24 cellular contexts compared by ENCODE assay signal in the genomic region with DNA sequence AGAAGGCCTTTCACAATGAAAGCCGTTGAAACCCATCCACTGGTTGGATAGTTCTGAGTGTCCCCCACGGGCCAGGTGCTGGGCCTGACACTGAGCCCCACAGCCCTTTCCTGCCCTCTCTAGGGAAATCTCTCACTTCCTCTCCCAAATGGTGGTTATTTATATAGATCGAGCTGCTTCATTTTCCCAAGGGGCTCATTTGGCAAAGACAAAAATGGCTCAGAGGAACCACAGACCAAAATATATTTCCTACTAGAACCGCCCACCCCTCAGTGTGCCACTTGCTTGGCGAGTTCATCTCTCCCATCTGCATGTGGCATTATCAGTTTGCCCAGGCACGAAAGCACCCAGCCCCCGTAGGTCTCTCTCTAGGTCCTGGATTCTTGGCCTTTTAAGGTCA. TPM values are rescaled to one million over a fixed set of nuclear protein-coding genes. Genes with fewer than 3 reads are reported as not detected.
DNase-seq lines count a peak whose midpoint lies in the region; ATAC-seq and TF ChIP-seq lines count a peak whose summit lies in the region.
"Had no signal": no experiment of that assay in that cellular context is flagged by ENCODE, and none has a peak within 500 bp of the region (broad histone marks: within the 10 kb centered on the region; RNA-seq: fewer than 3 reads in every experiment).

No MANE protein-coding gene starts in this region.

- no peaks in the 10 kb centered on the region for H3K9me2 ChIP-seq in DOHH2 (replicated peaks; ENCODE audit: control insufficient read depth, low read length)

- no peaks in the 10 kb centered on the region for H4K20me1 ChIP-seq in DOHH2 (ENCODE audit: control insufficient read depth, insufficient read depth, low read depth, low read length)

- no peak for TF ChIP-seq POLR2A in thyroid gland (IDR thresholded peaks at IDR 0.05)

- no peak overlapping the region for H3K4me3 Mint-ChIP-seq in activated CD8-positive, alpha-beta T cell treated with anti-CD3 and anti-CD28 coated beads, Interleukin-2, amount 10 ng/mL, durations not matched to agents 7 days and 5 days
- H3K4me3 Mint-ChIP-seq: mesothelial cell of epicardium, neural crest cell had no signal

- peak overlapping the region; percentile 50 for H3K4me3 ChIP-seq in DOHH2 (ENCODE audit: low read length)
- H3K4me3 ChIP-seq in thyroid gland (replicated peaks in 1 of 3), result no peak overlapping the region
- H3K4me3 ChIP-seq: adrenal gland, cardiac muscle cell, GM23248, heart right ventricle, Peyer's patch, thoracic aorta had no signal

- WGBS in thyroid gland, 2 donors, result 61 to 67% methylated on average over 7 of the region's 7 CpGs

- no peaks in the 10 kb centered on the region for H3K79me2 ChIP-seq in DOHH2 (ENCODE audit: control insufficient read depth, low read length)

- POLR2A ChIA-PET in activated CD8-positive, alpha-beta T cell treated with anti-CD3 and anti-CD28 coated beads, Interleukin-2, amount 10 ng/mL, durations not matched to agents 7 days and 5 days (lab: Charles Lee), result interaction anchor here (0.7 to 1.0 kb wide), 2 partner anchors 22 to 66 kb away, joined by 3 read pairs; no protein-coding TSS in a partner anchor

- peak; percentile 45 for ATAC-seq in GM21423 (IDR thresholded peaks at IDR 0.05; ENCODE audit: unreplicated experiment)
- no peak for ATAC-seq in activated CD8-positive, alpha-beta T cell treated with anti-CD3 and anti-CD28 coated beads, Interleukin-2, amount 10 ng/mL, durations not matched to agents 7 days and 5 days
- ATAC-seq: heart right ventricle, left lobe of liver had no signal

- H3K9me3 ChIP-seq in DOHH2 (ENCODE audit: control insufficient read depth, insufficient read depth, low read length) (no peaks in the 10 kb centered on the region), thyroid gland (no peaks in the 10 kb centered on the region)
- H3K9me3 ChIP-seq: adrenal gland, heart right ventricle, Peyer's patch, thoracic aorta had no signal

- H3K36me3 ChIP-seq in DOHH2 (ENCODE audit: control insufficient read depth, low read length), result no peaks in the 10 kb centered on the region
- no peaks in the 10 kb centered on the region for H3K36me3 ChIP-seq in thyroid gland
- H3K36me3 ChIP-seq: adrenal gland, cardiac muscle cell, heart right ventricle, Peyer's patch, thoracic aorta, WERI-Rb-1 had no signal

- H3K36me3 Mint-ChIP-seq in activated CD8-positive, alpha-beta T cell treated with anti-CD3 and anti-CD28 coated beads, Interleukin-2, amount 10 ng/mL, durations not matched to agents 7 days and 5 days (ENCODE audit: low read depth), result peaks cover 2% of the 10 kb centered on the region
- H3K36me3 Mint-ChIP-seq: mesothelial cell of epicardium had no signal

- no peaks in the 10 kb centered on the region for H3F3A ChIP-seq in DOHH2 (ENCODE audit: control insufficient read depth, insufficient read depth)

- no peaks in the 10 kb centered on the region for H3K9me3 Mint-ChIP-seq in activated CD8-positive, alpha-beta T cell treated with anti-CD3 and anti-CD28 coated beads, Interleukin-2, amount 10 ng/mL, durations not matched to agents 7 days and 5 days (ENCODE audit: insufficient read depth)

- peak overlapping the region; percentile 71 for H3K4me2 ChIP-seq in DOHH2 (ENCODE audit: low read length)
- H3K4me2 ChIP-seq: KMS-11 had no signal

- CTCF ChIA-PET in activated CD8-positive, alpha-beta T cell treated with anti-CD3 and anti-CD28 coated beads, Interleukin-2, amount 10 ng/mL, durations not matched to agents 7 days and 5 days (lab: Charles Lee), result no interaction called here

- H3K27ac ChIP-seq in DOHH2 (ENCODE audit: low read depth, low read length) (no peak overlapping the region), thyroid gland (no peak overlapping the region)
- H3K27ac ChIP-seq: adrenal gland, cardiac muscle cell, GM23248, heart right ventricle, KMS-11, Peyer's patch, thoracic aorta, WERI-Rb-1 had no signal

- H3K27me3 ChIP-seq in DOHH2 (ENCODE audit: control insufficient read depth, low read length) (no peaks in the 10 kb centered on the region), thyroid gland (no peaks in the 10 kb centered on the region)
- H3K27me3 ChIP-seq: adrenal gland, cardiac muscle cell, heart right ventricle, Peyer's patch had no signal

- H3K27me3 Mint-ChIP-seq in activated CD8-positive, alpha-beta T cell treated with anti-CD3 and anti-CD28 coated beads, Interleukin-2, amount 10 ng/mL, durations not matched to agents 7 days and 5 days (ENCODE audit: low read depth), result no peaks in the 10 kb centered on the region
- H3K27me3 Mint-ChIP-seq: progenitor cell of endocrine pancreas had no signal

- TF ChIP-seq CTCF in DOHH2 (IDR thresholded peaks at IDR 0.05; ENCODE audit: low read depth, low read length, poor library complexity, severe bottlenecking) (no peak), thyroid gland (IDR thresholded peaks at IDR 0.05) (no peak)

- H3K4me1 Mint-ChIP-seq in activated CD8-positive, alpha-beta T cell treated with anti-CD3 and anti-CD28 coated beads, Interleukin-2, amount 10 ng/mL, durations not matched to agents 7 days and 5 days (ENCODE audit: low read depth), result peaks cover 8% of the 10 kb centered on the region

- DNase-seq in NCI-H1694 treated with DMSO at 0.1 percent for 48 hours (lab: John Stamatoyannopoulos, UW) (peak; percentile 4), myocyte (ENCODE audit: low read depth) (peak; percentile 87), thyroid gland (no peak), foreskin melanocyte (no peak)
- no peak for DNase-seq in activated CD8-positive, alpha-beta T cell treated with anti-CD3 and anti-CD28 coated beads, Interleukin-2, amount 10 ng/mL, durations not matched to agents 7 days and 5 days
- DNase-seq: activated CD4-positive, alpha-beta T cell treated with anti-CD3 and anti-CD28 coated beads, Interleukin-2, amount 50 U/mL, for 48 hours; activated gamma-delta T cell treated with Interleukin-2 at 50 U/mL for 16 hours; adrenal gland; GM23248; heart right ventricle; Peyer's patch; stimulated activated CD4-positive, alpha-beta T cell treated with anti-CD3 and anti-CD28 coated beads, Interleukin-1b, Interleukin-23, amount 100 ng/mL, for 48 hours; stimulated activated naive CD4-positive, alpha-beta T cell; T-helper 2 cell; WERI-Rb-1 had no signal

- H3K4me1 ChIP-seq in DOHH2 (ENCODE audit: control insufficient read depth, low read length), result peaks cover 26% of the 10 kb centered on the region
- no peaks in the 10 kb centered on the region for H3K4me1 ChIP-seq in thyroid gland
- H3K4me1 ChIP-seq: adrenal gland, Peyer's patch had no signal

- H3K27ac Mint-ChIP-seq in activated CD8-positive, alpha-beta T cell treated with anti-CD3 and anti-CD28 coated beads, Interleukin-2, amount 10 ng/mL, durations not matched to agents 7 days and 5 days, result no peak overlapping the region
- H3K27ac Mint-ChIP-seq: mesothelial cell of epicardium, progenitor cell of endocrine pancreas had no signal

- intact Hi-C loops in thyroid gland (cut with DNase I), result no loop called here

RNA-seq across cellular contexts. Expression of gene STIM2, which starts 53.3 kb away (rescaled TPM):
- total RNA-seq in myocyte (32.4 and 49.1 TPM in 2 replicates), thyroid gland (10 to 100 TPM; 16.4 to 39.1 (median 18.5) TPM)
- 13.7 TPM for polyA plus RNA-seq in myocyte (2012)
- total RNA-seq in activated CD8-positive, alpha-beta T cell treated with anti-CD3 and anti-CD28 coated beads, Interleukin-2, amount 10 ng/mL, durations not matched to agents 7 days and 5 days, result 10 to 100 TPM; 52.3 to 53.3 TPM

Comparison
In these comparisons a context has a peak if more than half of its experiments do, and no peak if none do; other contexts are left out.
1. DNase-seq: peak in NCI-H1694 treated with DMSO at 0.1 percent for 48 hours (single experiment) and myocyte (single experiment); none in thyroid gland (0 of 2), activated CD8-positive, alpha-beta T cell treated with anti-CD3 and anti-CD28 coated beads, Interleukin-2, amount 10 ng/mL, durations not matched to agents 7 days and 5 days (single experiment) and foreskin melanocyte (single experiment).